8 cellular contexts compared by ENCODE assay signal in the genomic region with DNA sequence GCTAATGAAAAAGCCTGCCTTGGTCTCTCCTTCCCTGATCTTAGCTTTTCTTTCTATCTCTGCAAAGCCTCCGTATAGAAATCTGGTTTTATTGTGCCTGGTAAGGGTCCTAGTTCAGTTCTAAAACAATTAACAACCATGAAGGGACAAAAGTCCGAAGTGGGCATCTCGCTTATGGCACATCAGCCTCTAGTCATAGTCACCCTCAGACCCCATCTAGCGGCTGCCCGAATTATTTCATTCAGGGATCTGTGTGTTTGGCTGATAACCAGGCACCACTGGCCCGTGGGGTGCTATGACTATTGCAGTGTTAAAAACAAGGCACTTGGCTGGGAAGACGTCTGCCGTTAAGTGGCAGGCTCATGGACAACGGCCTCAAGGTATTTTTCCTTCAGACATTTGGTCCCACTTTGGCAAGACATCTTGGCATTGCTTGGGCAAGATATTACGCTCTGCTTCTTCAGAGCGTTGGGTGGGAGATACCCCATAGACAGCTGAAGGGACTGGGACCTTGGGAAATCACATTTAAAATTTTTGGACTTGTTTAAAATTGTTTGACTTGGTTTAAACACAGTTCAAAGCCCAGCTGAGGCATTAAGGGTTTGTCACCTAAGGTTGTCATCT.
DNase-seq lines count a peak whose midpoint lies in the region.

No MANE protein-coding gene starts in this region.

- intact Hi-C loops in cardiac septum (cut with DNase I): loop anchor here (5.0 to 10.0 kb wide), 2 partner anchors 254 to 392 kb away; no protein-coding TSS in a partner anchor

- in situ Hi-C loops in SK-MEL-5 (cut with HindIII; ENCODE audit: low pct_unique_long_range_greater_than_20kb, low sequenced_read_pairs): no loop called here

- no peaks in the 10 kb centered on the region for H3K9me3 Mint-ChIP-seq in activated naive CD4-positive, alpha-beta T cell treated with anti-CD3 and anti-CD28 coated beads, Interleukin-2, amount 50 U/mL, for 24 hours

- DNase-seq in GM04504 (ENCODE audit: low read depth) (peak; percentile 22), H4 (ENCODE audit: low spot score) (peak; percentile 58), LoVo (ENCODE audit: low spot score) (peak; percentile 82), SK-MEL-5 (ENCODE audit: low read depth, low spot score) (peak; percentile 85), cardiac septum (ENCODE audit: low spot score) (peak; percentile 73), renal cortical epithelial cell (ENCODE audit: low read depth) (peak; percentile 57), cortex of kidney (lab: John Stamatoyannopoulos, UW) (no peak)

- no peak overlapping the region for H3K27ac Mint-ChIP-seq in activated naive CD4-positive, alpha-beta T cell treated with anti-CD3 and anti-CD28 coated beads, Interleukin-2, amount 50 U/mL, for 24 hours

- H3K36me3 Mint-ChIP-seq in activated naive CD4-positive, alpha-beta T cell treated with anti-CD3 and anti-CD28 coated beads, Interleukin-2, amount 50 U/mL, for 24 hours: no peaks in the 10 kb centered on the region

- H3K4me3 Mint-ChIP-seq in activated naive CD4-positive, alpha-beta T cell treated with anti-CD3 and anti-CD28 coated beads, Interleukin-2, amount 50 U/mL, for 24 hours: peak overlapping the region; percentile 28

- peaks cover 4% of the 10 kb centered on the region for H3K4me1 Mint-ChIP-seq in activated naive CD4-positive, alpha-beta T cell treated with anti-CD3 and anti-CD28 coated beads, Interleukin-2, amount 50 U/mL, for 24 hours

- peaks cover 8% of the 10 kb centered on the region for H3K27me3 Mint-ChIP-seq in activated naive CD4-positive, alpha-beta T cell treated with anti-CD3 and anti-CD28 coated beads, Interleukin-2, amount 50 U/mL, for 24 hours
